17 cellular contexts compared by ENCODE assay signal in genomic region chr2:172162225-172162733, GRCh38. TPM values are rescaled to one million over a fixed set of nuclear protein-coding genes. Genes with fewer than 3 reads are reported as not detected.
A peak's percentile ranks its signal among the peaks of the same experiment; 100 is the strongest.
DNase-seq lines count a peak whose midpoint lies in the region; ATAC-seq and TF ChIP-seq lines count a peak whose summit lies in the region.
"Had no signal": no experiment of that assay in that cellular context is flagged by ENCODE, and none has a peak within 500 bp of the region (broad histone marks: within the 10 kb centered on the region; RNA-seq: fewer than 3 reads in every experiment).

No MANE protein-coding gene starts in this region.

- TF ChIP-seq CTCF in WTC11 (IDR thresholded peaks at IDR 0.05) (no peak), neural progenitor cell (IDR thresholded peaks at IDR 0.05) (no peak), upper lobe of right lung (IDR thresholded peaks at IDR 0.05) (no peak)

- no peak overlapping the region for H3K4me3 Mint-ChIP-seq in WTC11
- no peak overlapping the region for H3K4me3 Mint-ChIP-seq in neural progenitor cell
- H3K4me3 Mint-ChIP-seq: B cell; CD8-positive, alpha-beta T cell; HFFc6 had no signal

- H3K27ac Mint-ChIP-seq in WTC11 (no peak overlapping the region), neural progenitor cell (no peak overlapping the region)
- H3K27ac Mint-ChIP-seq: B cell; CD8-positive, alpha-beta T cell; HFFc6 had no signal

- H4K20me1 ChIP-seq in neural progenitor cell (ENCODE audit: low read depth), result no peaks in the 10 kb centered on the region
- H4K20me1 ChIP-seq: BLaER1 treated with 17β-estradiol and CSF1 and Interleukin-3, amounts not matched to agents 10 nM and 100 nM had no signal

- intact Hi-C loops in upper lobe of right lung (cut with DNase I), result no loop called here

- H3K27me3 ChIP-seq in H7 (ENCODE audit: control insufficient read depth, insufficient read depth, low read length) (no peaks in the 10 kb centered on the region), neural progenitor cell (no peaks in the 10 kb centered on the region), upper lobe of right lung (no peaks in the 10 kb centered on the region)
- H3K27me3 ChIP-seq: BLaER1 treated with 17β-estradiol and CSF1 and Interleukin-3, amounts not matched to agents 10 nM and 100 nM had no signal

- DNase-seq in H7 (peak; percentile 52), WTC11 (ENCODE audit: low spot score) (no peak), neural progenitor cell (ENCODE audit: low spot score) (no peak), upper lobe of right lung (no peak), GM19240 (ENCODE audit: insufficient read length, low spot score) (no peak)
- DNase-seq: Calu3; CD8-positive, alpha-beta T cell; DMS79 treated with DMSO at 0.1 percent for 48 hours; GF-D8; GM23248; HFFc6 had no signal

- peak overlapping the region; percentile 90 for H2AFZ ChIP-seq in neural progenitor cell (replicated peaks)
- H2AFZ ChIP-seq: GM23248 had no signal

- H3K9ac ChIP-seq in neural progenitor cell, result no peak overlapping the region
- H3K9ac ChIP-seq: BLaER1 treated with 17β-estradiol and CSF1 and Interleukin-3, amounts not matched to agents 10 nM and 100 nM; GM23248 had no signal

- CTCF ChIA-PET in WTC11 (lab: Charles Lee), result interaction anchor here (1.3 to 1.6 kb wide), 3 partner anchors 10 to 300 kb away, joined by 3 to 10 read pairs (median 4); no protein-coding TSS in a partner anchor

- POLR2A ChIA-PET in WTC11 (lab: Charles Lee), result no interaction called here

- H3K36me3 Mint-ChIP-seq in WTC11 (no peaks in the 10 kb centered on the region), neural progenitor cell (no peaks in the 10 kb centered on the region)
- H3K36me3 Mint-ChIP-seq: CD8-positive, alpha-beta T cell had no signal

- no peak overlapping the region for H3K27ac ChIP-seq in neural progenitor cell
- no peak overlapping the region for H3K27ac ChIP-seq in upper lobe of right lung
- H3K27ac ChIP-seq: BLaER1 treated with 17β-estradiol and CSF1 and Interleukin-3, amounts not matched to agents 10 nM and 100 nM; GM23248 had no signal

- H3K79me2 ChIP-seq in neural progenitor cell (ENCODE audit: low read depth), result no peaks in the 10 kb centered on the region

- ATAC-seq in WTC11 (peak; percentile 67), upper lobe of right lung (peak; percentile 20), HG03175 (IDR thresholded peaks at IDR 0.05; ENCODE audit: unreplicated experiment) (no peak), GM19035 (IDR thresholded peaks at IDR 0.05; ENCODE audit: unreplicated experiment) (no peak)
- ATAC-seq: CD8-positive, alpha-beta T cell; HCT116 had no signal

- no peaks in the 10 kb centered on the region for H3K36me3 ChIP-seq in H7 (replicated peaks; ENCODE audit: control insufficient read depth, insufficient read depth, low read length)
- H3K36me3 ChIP-seq in neural progenitor cell, result no peaks in the 10 kb centered on the region
- no peaks in the 10 kb centered on the region for H3K36me3 ChIP-seq in upper lobe of right lung
- H3K36me3 ChIP-seq: BLaER1 treated with 17β-estradiol and CSF1 and Interleukin-3, amounts not matched to agents 10 nM and 100 nM had no signal

- H3K4me3 ChIP-seq in H7 (ENCODE audit: insufficient read depth, low read depth, low read length), result no peak overlapping the region
- H3K4me3 ChIP-seq in neural progenitor cell, result no peak overlapping the region
- no peak overlapping the region for H3K4me3 ChIP-seq in upper lobe of right lung
- H3K4me3 ChIP-seq: BLaER1 treated with 17β-estradiol and CSF1 and Interleukin-3, amounts not matched to agents 10 nM and 100 nM; GM23248 had no signal

- H3K9me3 ChIP-seq in neural progenitor cell (ENCODE audit: low read depth) (no peaks in the 10 kb centered on the region), upper lobe of right lung (no peaks in the 10 kb centered on the region)

- no peaks in the 10 kb centered on the region for H3F3A ChIP-seq in neural progenitor cell (ENCODE audit: low read depth)

- H3K27me3 Mint-ChIP-seq in WTC11 (ENCODE audit: low read depth) (peaks cover 6% of the 10 kb centered on the region), neural progenitor cell (ENCODE audit: insufficient read depth, low read depth) (no peaks in the 10 kb centered on the region)

- peaks cover 19% of the 10 kb centered on the region for H3K9me3 Mint-ChIP-seq in WTC11
- peaks cover 14% of the 10 kb centered on the region for H3K9me3 Mint-ChIP-seq in neural progenitor cell
- H3K9me3 Mint-ChIP-seq: CD8-positive, alpha-beta T cell had no signal

- H3K4me1 Mint-ChIP-seq in WTC11 (0 out of 2 replicates have a peak, but pooled peaks cover under 1% of the 10 kb centered on the region), neural progenitor cell (no peaks in the 10 kb centered on the region)
- H3K4me1 Mint-ChIP-seq: B cell had no signal

- H3K4me2 ChIP-seq in neural progenitor cell, result no peak overlapping the region
- H3K4me2 ChIP-seq: BLaER1 treated with 17β-estradiol and CSF1 and Interleukin-3, amounts not matched to agents 10 nM and 100 nM had no signal

- H3K4me1 ChIP-seq in neural progenitor cell (peaks cover 5% of the 10 kb centered on the region), upper lobe of right lung (no peaks in the 10 kb centered on the region)
- H3K4me1 ChIP-seq: BLaER1 treated with 17β-estradiol and CSF1 and Interleukin-3, amounts not matched to agents 10 nM and 100 nM had no signal

TF ChIP-seq in WTC11, 78 proteins besides CTCF, POLR2A, EP300 and RAD21:
- TF ChIP-seq ZNF263 (CRISPR knock-in tag; IDR thresholded peaks at IDR 0.05; ENCODE audit: low read depth) (peak; percentile 37; the same call in 1 of the 2 replicates), NFE2L1 (CRISPR knock-in tag; IDR thresholded peaks at IDR 0.05) (no peak)

RNA-seq across cellular contexts. Expression of gene DLX2, which starts 59.6 kb away (rescaled TPM):
- total RNA-seq in H7 (2014; rRNA removed; shearing (Covaris generic)), result not detected in 2 replicates
- total RNA-seq in WTC11 (2021) (0.28 to 0.64 TPM (median 0.55 TPM) in 3 replicates), neural progenitor cell (ENCODE audit: low replicate concordance) (0.19 TPM in 1 of 2 replicates, not detected in the other), upper lobe of right lung (not detected)
- total RNA-seq: Calu3, HT-29 had no signal

Comparison
In these comparisons a context has a peak if more than half of its experiments do, and no peak if none do; other contexts are left out.
1. ATAC-seq: peak in WTC11 (single experiment) and upper lobe of right lung (single experiment); none in HG03175 (single experiment) and GM19035 (single experiment).